8 cellular contexts compared by ENCODE assay signal in the genomic region with DNA sequence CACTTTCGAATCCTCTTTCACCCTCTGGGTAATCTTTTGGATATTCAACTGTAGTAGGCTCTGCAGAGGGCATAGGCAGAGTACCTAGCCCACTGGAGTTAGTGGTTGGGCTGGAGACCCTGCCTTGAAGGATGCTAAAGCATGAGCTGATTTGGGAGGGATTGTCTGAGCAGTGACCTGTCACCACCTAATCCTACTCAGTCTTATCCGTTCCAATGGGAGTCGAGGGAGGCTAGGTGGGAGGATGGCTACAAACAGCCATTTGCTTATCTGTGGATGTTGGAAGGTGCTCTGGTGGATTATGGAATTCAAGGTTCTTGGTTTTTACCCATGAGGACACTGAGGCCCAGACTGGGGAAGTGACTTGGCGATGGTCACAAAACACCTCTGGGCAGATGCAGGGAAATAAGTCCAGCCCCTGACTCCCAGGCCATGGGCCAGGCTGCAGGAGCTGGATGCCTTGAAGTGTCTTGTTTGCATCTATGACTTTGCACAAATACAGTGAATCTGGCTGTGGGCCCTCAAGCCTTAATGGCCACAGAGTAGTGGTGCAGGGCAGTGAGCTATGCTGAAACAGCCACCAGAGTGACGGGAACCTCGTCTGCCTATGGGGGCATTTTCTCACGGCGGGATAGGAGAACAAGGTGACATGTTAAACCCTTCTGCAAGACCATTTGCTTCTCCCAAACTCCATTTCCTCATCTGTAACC. TPM values are rescaled to one million over a fixed set of nuclear protein-coding genes. Genes with fewer than 3 reads are reported as not detected.
DNase-seq lines count a peak whose midpoint lies in the region; ATAC-seq and TF ChIP-seq lines count a peak whose summit lies in the region.

No MANE protein-coding gene starts in this region.

- ATAC-seq in WTC11, result no peak
- no peak for ATAC-seq in right cardiac atrium
- no peak for ATAC-seq in stimulated activated memory B cell treated with anti-CD40 and anti-IgM and Interleukin-4, amounts not matched to agents 10 μg/mL and 1 μg/mL and 100 μg/mL, for 72 hours
- ATAC-seq in foreskin keratinocyte, result no peak
- no peak for ATAC-seq in HG02852 (IDR thresholded peaks at IDR 0.05; ENCODE audit: unreplicated experiment)

- intact Hi-C loops in right cardiac atrium (cut with DNase I), result no loop called here

- POLR2A ChIA-PET in WTC11 (lab: Charles Lee), result interaction anchor here (1.4 kb wide), 1 partner anchor 22 kb away, joined by 4 read pairs; no protein-coding TSS in a partner anchor

- no peaks in the 10 kb centered on the region for H3K9me3 ChIP-seq in right cardiac atrium (ENCODE audit: control insufficient read depth, low read length)

- peak overlapping the region; percentile 64 for H3K27ac Mint-ChIP-seq in WTC11
- peak overlapping the region; percentile 80 for H3K27ac Mint-ChIP-seq in stimulated activated memory B cell treated with anti-CD40 and anti-IgM and Interleukin-4, amounts not matched to agents 10 μg/mL and 1 μg/mL and 100 μg/mL, for 72 hours

- H3K27me3 Mint-ChIP-seq in WTC11 (ENCODE audit: low read depth), result peaks cover 39% of the 10 kb centered on the region
- no peaks in the 10 kb centered on the region for H3K27me3 Mint-ChIP-seq in stimulated activated memory B cell treated with anti-CD40 and anti-IgM and Interleukin-4, amounts not matched to agents 10 μg/mL and 1 μg/mL and 100 μg/mL, for 72 hours

- peaks cover 9% of the 10 kb centered on the region for H3K4me1 ChIP-seq in right cardiac atrium (ENCODE audit: control insufficient read depth, insufficient read depth, low read length)
- H3K4me1 ChIP-seq in foreskin keratinocyte, result peaks cover 4% of the 10 kb centered on the region

- peaks cover 20% of the 10 kb centered on the region for H3K4me1 Mint-ChIP-seq in WTC11
- H3K4me1 Mint-ChIP-seq in stimulated activated memory B cell treated with anti-CD40 and anti-IgM and Interleukin-4, amounts not matched to agents 10 μg/mL and 1 μg/mL and 100 μg/mL, for 72 hours, result peaks cover 32% of the 10 kb centered on the region

- peaks cover 9% of the 10 kb centered on the region for H3K36me3 Mint-ChIP-seq in WTC11
- peaks cover 13% of the 10 kb centered on the region for H3K36me3 Mint-ChIP-seq in stimulated activated memory B cell treated with anti-CD40 and anti-IgM and Interleukin-4, amounts not matched to agents 10 μg/mL and 1 μg/mL and 100 μg/mL, for 72 hours

- DNase-seq in HL-60 (ENCODE audit: low read depth in 1 of 2, low spot score in 1 of 2) (peak in 1 of 2 experiments; percentile 45), WTC11 (ENCODE audit: low spot score) (no peak), right cardiac atrium (no peak), foreskin keratinocyte (no peak), NCI-H748 (lab: John Stamatoyannopoulos, UW; ENCODE audit: unreplicated experiment) (no peak), D341Med (ENCODE audit: low spot score) (no peak)

- H3K4me3 ChIP-seq in HL-60 (replicated peaks; ENCODE audit: insufficient read depth, low read length) (peak overlapping the region; percentile 54), right cardiac atrium (ENCODE audit: low read length) (no peak overlapping the region)

- CTCF ChIA-PET in WTC11 (lab: Charles Lee), result interaction anchor here (1.0 to 1.3 kb wide), 2 partner anchors 22 to 34 kb away, joined by 3 to 5 read pairs; no protein-coding TSS in a partner anchor

- WGBS in right cardiac atrium, result 52% methylated on average over 8 of the region's 8 CpGs

- no peaks in the 10 kb centered on the region for H3K9me3 Mint-ChIP-seq in WTC11
- H3K9me3 Mint-ChIP-seq in stimulated activated memory B cell treated with anti-CD40 and anti-IgM and Interleukin-4, amounts not matched to agents 10 μg/mL and 1 μg/mL and 100 μg/mL, for 72 hours, result no peaks in the 10 kb centered on the region

- H3K4me3 Mint-ChIP-seq in WTC11, result peak overlapping the region; percentile 70
- H3K4me3 Mint-ChIP-seq in stimulated activated memory B cell treated with anti-CD40 and anti-IgM and Interleukin-4, amounts not matched to agents 10 μg/mL and 1 μg/mL and 100 μg/mL, for 72 hours, result peak overlapping the region; percentile 81

- H3K27ac ChIP-seq in HL-60 (replicated peaks) (peak overlapping the region; percentile 75), right cardiac atrium (ENCODE audit: low read length) (peak overlapping the region; percentile 59), foreskin keratinocyte (no peak overlapping the region)

- TF ChIP-seq CTCF in HL-60 (IDR thresholded peaks at IDR 0.05; ENCODE audit: insufficient read depth, low read length), result no peak
- TF ChIP-seq CTCF in WTC11 (IDR thresholded peaks at IDR 0.05), result no peak
- no peak for TF ChIP-seq CTCF in foreskin keratinocyte (conservative IDR thresholded peaks at IDR 0.05)

- no peaks in the 10 kb centered on the region for H3K27me3 ChIP-seq in HL-60 (ENCODE audit: insufficient read depth, poor library complexity, severe bottlenecking)
- no peaks in the 10 kb centered on the region for H3K27me3 ChIP-seq in right cardiac atrium (ENCODE audit: control insufficient read depth, insufficient read depth)
- H3K27me3 ChIP-seq in foreskin keratinocyte, result no peaks in the 10 kb centered on the region

TF ChIP-seq in WTC11, 78 proteins besides CTCF, POLR2A, EP300 and RAD21 (continues in another document):
- TF ChIP-seq NR1H2 (CRISPR knock-in tag; IDR thresholded peaks at IDR 0.05) (no peak), FOXK1 (CRISPR knock-in tag; IDR thresholded peaks at IDR 0.05) (no peak), IRF1 (CRISPR knock-in tag; IDR thresholded peaks at IDR 0.05) (no peak), ZNF121 (CRISPR knock-in tag; IDR thresholded peaks at IDR 0.05) (no peak), ZNF232 (CRISPR knock-in tag; IDR thresholded peaks at IDR 0.05) (no peak), STAT6 (CRISPR knock-in tag; conservative IDR thresholded peaks at IDR 0.05; ENCODE audit: low read depth) (no peak), AR (CRISPR knock-in tag; IDR thresholded peaks at IDR 0.05) (no peak)
- TF ChIP-seq, protein P1, sequence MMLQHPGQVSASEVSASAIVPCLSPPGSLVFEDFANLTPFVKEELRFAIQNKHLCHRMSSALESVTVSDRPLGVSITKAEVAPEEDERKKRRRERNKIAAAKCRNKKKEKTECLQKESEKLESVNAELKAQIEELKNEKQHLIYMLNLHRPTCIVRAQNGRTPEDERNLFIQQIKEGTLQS (CRISPR knock-in tag; conservative IDR thresholded peaks at IDR 0.05), result no peak

RNA-seq across cellular contexts. Expression of gene KMT5A, which starts 3.7 kb away (rescaled TPM):
- total RNA-seq in WTC11 (2021) (20.4 to 28.0 TPM (median 24.0 TPM) in 3 replicates), right cardiac atrium (10 to 100 TPM; 19.8 to 26.8 (median 22.6) TPM), foreskin keratinocyte (56.5 and 62.8 TPM in 2 replicates)
- polyA plus RNA-seq in right cardiac atrium (15.1 TPM), foreskin keratinocyte (25.3 and 27.1 TPM in 2 replicates)

RNA-seq across cellular contexts. Expression of gene SBNO1, which starts 23.0 kb away (rescaled TPM):
- total RNA-seq in WTC11 (2021), result 42.9 to 52.2 TPM (median 43.5 TPM) in 3 replicates
- total RNA-seq in right cardiac atrium, result 10 to 100 TPM; 22.3 to 28.7 (median 26.8) TPM
- 5.7 TPM for polyA plus RNA-seq in right cardiac atrium
- 36.6 and 36.8 TPM in 2 replicates for total RNA-seq in foreskin keratinocyte
- polyA plus RNA-seq in foreskin keratinocyte, result 3.1 and 3.9 TPM in 2 replicates

RNA-seq across cellular contexts. Expression of gene RILPL2, which starts 48.8 kb away (rescaled TPM):
- total RNA-seq in WTC11 (2021) (1.1 to 1.4 TPM (median 1.2 TPM) in 3 replicates), right cardiac atrium (1 to 10 TPM; 3.4 to 4.0 (median 3.8) TPM), foreskin keratinocyte (3.9 and 4.1 TPM in 2 replicates)
- polyA plus RNA-seq in right cardiac atrium (4.3 TPM), foreskin keratinocyte (3.9 and 4.4 TPM in 2 replicates)
